ENCODE assay signal across 24 cellular contexts in genomic region chr13:92994056-92994455, GRCh38.
DNase-seq lines count a peak whose midpoint lies in the region; ATAC-seq and TF ChIP-seq lines count a peak whose summit lies in the region.
"Had no signal": no experiment of that assay in that cellular context is flagged by ENCODE, and none has a peak within 500 bp of the region (broad histone marks: within the 10 kb centered on the region; RNA-seq: fewer than 3 reads in every experiment).

No MANE protein-coding gene starts in this region.

- no TSS peak for BruUV-seq in MCF 10A (replicated peaks; lab: Mats Ljungman, UMichigan)

- H3K27me3 ChIP-seq in breast epithelium: no peaks in the 10 kb centered on the region
- H3K27me3 ChIP-seq: hepatocyte had no signal

- intact Hi-C loops in MCF 10A (cut with micrococcal nuclease) (no loop called here), breast epithelium (cut with DNase I; ENCODE audit: low total_unique reads) (no loop called here)

- no peak for ATAC-seq in HG03196 (IDR thresholded peaks at IDR 0.05; ENCODE audit: unreplicated experiment)
- ATAC-seq: activated naive CD8-positive, alpha-beta T cell treated with anti-CD3 and anti-CD28 coated beads, Interleukin-2, amount 50 U/mL, for 24 hours; esophagus mucosa; natural killer cell treated with Interleukin-12 subunit alpha and Interleukin-12 subunit beta and Interleukin-15 and Interleukin-18, amount 100 ng/mL, for 72 hours; stimulated activated naive CD8-positive, alpha-beta T cell treated with anti-CD3 and anti-CD28 coated beads, Interleukin-15, amount 100 ng/mL, for 72 hours had no signal

- H3K36me3 ChIP-seq in breast epithelium: no peaks in the 10 kb centered on the region

- CTCF ChIA-PET in MCF 10A (lab: Yijun Ruan, JAX): no interaction called here

- H3K36me3 Mint-ChIP-seq in MCF 10A (ENCODE audit: insufficient read depth, unreplicated experiment) (no peaks in the 10 kb centered on the region), mesothelial cell of epicardium (peaks cover 10% of the 10 kb centered on the region)
- H3K36me3 Mint-ChIP-seq: memory B cell had no signal

- H3K27me3 Mint-ChIP-seq in MCF 10A (ENCODE audit: insufficient read depth, unreplicated experiment): no peaks in the 10 kb centered on the region
- no peaks in the 10 kb centered on the region for H3K27me3 Mint-ChIP-seq in mesothelial cell of epicardium (ENCODE audit: low read depth)
- H3K27me3 Mint-ChIP-seq: activated naive CD8-positive, alpha-beta T cell treated with anti-CD3 and anti-CD28 coated beads, Interleukin-2, amount 50 U/mL, for 24 hours; central memory CD8-positive, alpha-beta T cell; memory B cell; natural killer cell treated with Interleukin-12 subunit alpha and Interleukin-12 subunit beta and Interleukin-15 and Interleukin-18, amount 100 ng/mL, for 72 hours; stimulated activated naive CD8-positive, alpha-beta T cell treated with anti-CD3 and anti-CD28 coated beads, Interleukin-15, amount 100 ng/mL, for 72 hours had no signal

- no peak overlapping the region for H3K27ac Mint-ChIP-seq in MCF 10A (ENCODE audit: low read depth, unreplicated experiment)
- no peak overlapping the region for H3K27ac Mint-ChIP-seq in mesothelial cell of epicardium
- H3K27ac Mint-ChIP-seq: activated naive CD8-positive, alpha-beta T cell treated with anti-CD3 and anti-CD28 coated beads, Interleukin-2, amount 50 U/mL, for 24 hours; memory B cell; natural killer cell treated with Interleukin-12 subunit alpha and Interleukin-12 subunit beta and Interleukin-15 and Interleukin-18, amount 100 ng/mL, for 72 hours; stimulated activated naive CD8-positive, alpha-beta T cell treated with anti-CD3 and anti-CD28 coated beads, Interleukin-15, amount 100 ng/mL, for 72 hours had no signal

- H3K4me1 Mint-ChIP-seq in MCF 10A (ENCODE audit: insufficient read depth, unreplicated experiment): peaks cover 8% of the 10 kb centered on the region
- peaks cover 5% of the 10 kb centered on the region for H3K4me1 Mint-ChIP-seq in mesothelial cell of epicardium
- H3K4me1 Mint-ChIP-seq: activated naive CD8-positive, alpha-beta T cell treated with anti-CD3 and anti-CD28 coated beads, Interleukin-2, amount 50 U/mL, for 24 hours; central memory CD8-positive, alpha-beta T cell; memory B cell; stimulated activated naive CD8-positive, alpha-beta T cell treated with anti-CD3 and anti-CD28 coated beads, Interleukin-15, amount 100 ng/mL, for 72 hours had no signal

- peaks cover 11% of the 10 kb centered on the region for H3K9me3 Mint-ChIP-seq in MCF 10A (ENCODE audit: unreplicated experiment)
- peaks cover 36% of the 10 kb centered on the region for H3K9me3 Mint-ChIP-seq in mesothelial cell of epicardium

- no peak overlapping the region for H3K27ac ChIP-seq in breast epithelium
- H3K27ac ChIP-seq: hepatocyte had no signal

- H3K4me3 Mint-ChIP-seq in MCF 10A (ENCODE audit: unreplicated experiment) (no peak overlapping the region), mesothelial cell of epicardium (no peak overlapping the region)
- H3K4me3 Mint-ChIP-seq: activated naive CD8-positive, alpha-beta T cell treated with anti-CD3 and anti-CD28 coated beads, Interleukin-2, amount 50 U/mL, for 24 hours; central memory CD8-positive, alpha-beta T cell; memory B cell; natural killer cell treated with Interleukin-12 subunit alpha and Interleukin-12 subunit beta and Interleukin-15 and Interleukin-18, amount 100 ng/mL, for 72 hours; stimulated activated naive CD8-positive, alpha-beta T cell treated with anti-CD3 and anti-CD28 coated beads, Interleukin-15, amount 100 ng/mL, for 72 hours had no signal

- H3K4me1 ChIP-seq in breast epithelium: no peaks in the 10 kb centered on the region

- no peak for TF ChIP-seq POLR2A in breast epithelium (IDR thresholded peaks at IDR 0.05)

- POLR2A ChIA-PET in MCF 10A (lab: Yijun Ruan, JAX): no interaction called here

- H3K9me3 ChIP-seq in breast epithelium: no peaks in the 10 kb centered on the region

- DNase-seq in MCF 10A (ENCODE audit: unreplicated experiment) (peak; percentile 22), breast epithelium (ENCODE audit: low spot score in 2 of 2) (no peak), amniotic epithelial cell (ENCODE audit: low read depth) (peak; percentile 50), fibroblast of the aortic adventitia (ENCODE audit: low read depth) (peak; percentile 35), SKM-1 treated with dmso at 0.1 percent for 144 hours (lab: John Stamatoyannopoulos, UW; ENCODE audit: unreplicated experiment) (no peak), mesothelial cell of epicardium (ENCODE audit: low spot score in 2 of 2, unreplicated experiment in 2 of 2) (no peak)
- no peak for DNase-seq in activated CD4-positive, alpha-beta T cell treated with anti-CD3 and anti-CD28 coated beads, Interleukin-2, amount 50 U/mL, for 4 hours
- DNase-seq: 8988T; activated CD4-positive, alpha-beta T cell treated with anti-CD3 and anti-CD28 coated beads for 4 hours; activated CD8-positive, alpha-beta memory T cell treated with anti-CD3 and anti-CD28 coated beads, Interleukin-2, amount 50 U/mL, for 4 hours; activated naive CD8-positive, alpha-beta T cell treated with anti-CD3 and anti-CD28 coated beads, Interleukin-2, amount 50 U/mL, for 24 hours; C1 segment of cervical spinal cord; kidney; MV-4-11; NCI-H1930; NCI-H446 treated with DMSO at 0.1 percent for 48 hours; stimulated activated CD4-positive, alpha-beta T cell treated with anti-CD3 and anti-CD28 coated beads, Interleukin-2, amount 100 ng/mL, for 48 hours; stimulated activated naive CD8-positive, alpha-beta T cell treated with anti-CD3 and anti-CD28 coated beads, Interleukin-15, amount 100 ng/mL, for 72 hours had no signal

- no peak overlapping the region for H3K4me3 ChIP-seq in breast epithelium
- H3K4me3 ChIP-seq in fibroblast of the aortic adventitia (ENCODE audit: low read depth, low read length): no peak overlapping the region
- H3K4me3 ChIP-seq: hepatocyte had no signal

- TF ChIP-seq CTCF in MCF 10A (IDR thresholded peaks at IDR 0.05; ENCODE audit: unreplicated experiment): no peak
- TF ChIP-seq CTCF in breast epithelium (IDR thresholded peaks at IDR 0.05): no peak
- no peak for TF ChIP-seq CTCF in fibroblast of the aortic adventitia (IDR thresholded peaks at IDR 0.05; ENCODE audit: insufficient read depth, low read length)
- TF ChIP-seq CTCF in mesothelial cell of epicardium (IDR thresholded peaks at IDR 0.05; ENCODE audit: unreplicated experiment): no peak

Comparison
In these comparisons a context has a peak if more than half of its experiments do, and no peak if none do; other contexts are left out.
1. DNase-seq: peak in MCF 10A (single experiment), amniotic epithelial cell (single experiment) and fibroblast of the aortic adventitia (single experiment); none in breast epithelium (0 of 2), activated CD4-positive, alpha-beta T cell treated with anti-CD3 and anti-CD28 coated beads, Interleukin-2, amount 50 U/mL, for 4 hours (0 of 2), SKM-1 treated with dmso at 0.1 percent for 144 hours (single experiment) and mesothelial cell of epicardium (0 of 2).